8 cellular contexts compared by ENCODE assay signal in the genomic region with DNA sequence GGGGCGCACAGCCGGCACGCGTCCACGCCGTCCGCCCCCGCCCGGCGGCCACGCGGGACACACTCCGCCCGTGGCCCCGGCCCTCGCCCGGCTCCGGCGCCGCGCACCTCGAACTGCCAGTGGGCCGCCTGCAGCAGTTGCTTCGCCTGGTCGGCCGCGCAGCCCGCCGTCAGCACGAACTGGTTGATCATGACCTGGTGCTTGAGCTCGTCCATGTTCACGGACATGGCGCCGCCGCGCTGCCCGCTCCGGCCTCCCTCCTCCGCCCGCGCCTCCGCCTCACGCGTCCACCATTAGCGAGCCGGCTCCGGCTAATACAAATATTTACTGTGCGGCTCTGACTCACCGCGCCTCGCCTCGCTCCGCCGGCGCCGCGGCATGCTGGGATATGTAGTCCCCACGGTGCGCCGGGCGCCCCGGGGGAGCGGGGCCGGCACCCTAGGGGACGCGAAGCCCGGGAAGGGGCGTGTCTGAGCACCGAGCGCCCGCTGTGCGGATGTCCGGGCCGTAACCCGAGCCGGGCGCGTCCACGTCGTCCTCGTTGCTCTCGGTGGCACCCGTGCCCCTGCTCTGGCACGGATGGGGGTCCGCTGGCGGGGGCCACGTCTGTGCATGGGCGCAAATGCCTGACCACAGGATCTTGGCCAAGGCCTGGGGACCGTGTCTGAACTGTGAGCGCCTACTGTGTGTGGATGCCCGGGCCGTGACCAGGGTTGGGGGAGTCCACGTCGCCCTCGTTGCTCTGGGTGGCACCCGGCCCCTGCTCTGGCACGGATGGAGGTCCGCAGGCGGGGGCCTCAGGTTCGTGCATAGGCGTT. TPM values are rescaled to one million over a fixed set of nuclear protein-coding genes. Genes with fewer than 3 reads are reported as not detected.
A peak's percentile ranks its signal among the peaks of the same experiment; 100 is the strongest.
DNase-seq lines count a peak whose midpoint lies in the region; ATAC-seq and TF ChIP-seq lines count a peak whose summit lies in the region.

A gene (minus strand): TSS at position 318 of the 818 bp plus-strand sequence. CDS start 91 bp downstream, at position 227.

- peak within 1 kb of the TSS; percentile 94 for H3K27ac Mint-ChIP-seq in activated naive CD8-positive, alpha-beta T cell treated with anti-CD3 and anti-CD28 coated beads, Interleukin-2, amount 50 U/mL, for 24 hours

- H3K27me3 ChIP-seq in upper lobe of right lung: no peaks in the 10 kb centered on the region

- peak within 1 kb of the TSS; percentile 79 for H3K27ac ChIP-seq in upper lobe of right lung

- peaks cover 5% of the 10 kb centered on the region for H3K36me3 ChIP-seq in upper lobe of right lung

- H3K4me3 ChIP-seq in GM12875 (ENCODE audit: low read depth, low read length) (peak within 1 kb of the TSS; percentile 89), upper lobe of right lung (peak within 1 kb of the TSS; percentile 81)

- peak; percentile 85 for DNase-seq in NCI-H1092 (lab: John Stamatoyannopoulos, UW)
- DNase-seq in T follicular helper cell (ENCODE audit: low read depth): peak; percentile 64
- peak; percentile 84 for DNase-seq in activated naive CD8-positive, alpha-beta T cell treated with anti-CD3 and anti-CD28 coated beads, Interleukin-2, amount 50 U/mL, for 24 hours
- DNase-seq in cardiac septum (ENCODE audit: low spot score): peak; percentile 95
- peak; percentile 72 to 97 (median 82) for DNase-seq in posterior cingulate gyrus
- peak; percentile 93 for DNase-seq in upper lobe of right lung

- H3K4me1 ChIP-seq in upper lobe of right lung: peaks cover 41% of the 10 kb centered on the region

- H3K36me3 Mint-ChIP-seq in activated naive CD8-positive, alpha-beta T cell treated with anti-CD3 and anti-CD28 coated beads, Interleukin-2, amount 50 U/mL, for 24 hours (ENCODE audit: low read depth): no peaks in the 10 kb centered on the region

- H3K4me1 Mint-ChIP-seq in activated naive CD8-positive, alpha-beta T cell treated with anti-CD3 and anti-CD28 coated beads, Interleukin-2, amount 50 U/mL, for 24 hours: peaks cover 30% of the 10 kb centered on the region

- no peaks in the 10 kb centered on the region for H3K27me3 Mint-ChIP-seq in activated naive CD8-positive, alpha-beta T cell treated with anti-CD3 and anti-CD28 coated beads, Interleukin-2, amount 50 U/mL, for 24 hours

- peak within 1 kb of the TSS; percentile 86 for H3K4me3 Mint-ChIP-seq in activated naive CD8-positive, alpha-beta T cell treated with anti-CD3 and anti-CD28 coated beads, Interleukin-2, amount 50 U/mL, for 24 hours

- intact Hi-C loops in cardiac septum (cut with DNase I) (loop anchor here (2.0 kb wide), 1 partner anchor 76 kb away; a partner anchor contains a TSS), posterior cingulate gyrus (cut with DNase I) (loop anchor here (5.0 to 10.0 kb wide), 2 partner anchors 78 to 110 kb away; a partner anchor contains a TSS), upper lobe of right lung (cut with DNase I) (no loop called here)

- H3K9me3 Mint-ChIP-seq in activated naive CD8-positive, alpha-beta T cell treated with anti-CD3 and anti-CD28 coated beads, Interleukin-2, amount 50 U/mL, for 24 hours: no peaks in the 10 kb centered on the region

- ATAC-seq in HG02623 (IDR thresholded peaks at IDR 0.05; ENCODE audit: unreplicated experiment) (peak; percentile 52), upper lobe of right lung (peak; percentile 78)
- peak; percentile 68 for ATAC-seq in activated naive CD8-positive, alpha-beta T cell treated with anti-CD3 and anti-CD28 coated beads, Interleukin-2, amount 50 U/mL, for 24 hours

- H3K9me3 ChIP-seq in upper lobe of right lung: no peaks in the 10 kb centered on the region

- TF ChIP-seq CTCF in GM12875 (IDR thresholded peaks at IDR 0.05; ENCODE audit: borderline replicate concordance, insufficient read depth, low read depth, low read length): no peak
- TF ChIP-seq CTCF in upper lobe of right lung (IDR thresholded peaks at IDR 0.05): no peak

RNA-seq across cellular contexts. Expression of the gene that starts here (rescaled TPM):
- total RNA-seq in cardiac septum (25.1 TPM), upper lobe of right lung (35.5 TPM)

Comparison
In these comparisons a context has a peak if more than half of its experiments do, and no peak if none do; other contexts are left out.
1. Peak in every context shown above with its lines: DNase-seq, ATAC-seq, H3K4me3 ChIP-seq and H3K27ac ChIP-seq.